In the genomic region with DNA sequence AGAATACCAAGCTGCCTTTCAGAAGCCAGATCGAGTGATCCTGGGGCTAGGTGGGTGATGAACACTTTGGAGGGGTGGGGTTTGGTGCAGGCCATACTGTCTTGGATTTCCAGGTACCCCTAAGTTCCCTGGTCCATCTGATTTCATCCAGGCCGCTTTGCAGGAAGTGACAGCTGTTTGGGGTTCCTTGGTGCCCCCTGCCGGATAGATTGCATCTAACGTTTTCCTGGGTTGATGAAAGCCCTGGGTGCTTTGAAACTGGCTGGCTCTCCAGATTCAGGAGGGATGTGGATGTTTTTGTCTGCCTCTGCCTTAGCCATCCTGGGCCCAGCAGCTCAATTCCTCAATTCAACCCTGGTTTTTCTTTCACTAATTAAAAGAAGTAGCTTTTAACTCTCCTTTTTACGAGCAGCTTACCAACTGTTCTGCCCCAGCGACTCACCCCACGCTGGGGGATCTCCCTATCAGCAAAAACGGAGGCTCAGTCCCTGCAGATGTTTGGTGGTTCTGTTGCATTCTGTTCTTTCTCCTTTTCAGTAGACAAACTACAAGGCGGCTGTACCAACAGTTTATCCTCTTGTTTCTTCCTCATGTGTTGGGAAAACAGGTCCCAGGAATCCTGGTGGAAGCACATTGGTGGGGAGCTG, we compare ENCODE assay signal across 8 cellular contexts. TPM values are rescaled to one million over a fixed set of nuclear protein-coding genes. Genes with fewer than 3 reads are reported as not detected.
A peak's percentile ranks its signal among the peaks of the same experiment; 100 is the strongest.
DNase-seq lines count a peak whose midpoint lies in the region; ATAC-seq and TF ChIP-seq lines count a peak whose summit lies in the region.

No MANE protein-coding gene starts in this region.

- peaks cover 2% of the 10 kb centered on the region for H3K9me3 Mint-ChIP-seq in chondrocyte (ENCODE audit: low read depth)

- H3K36me3 Mint-ChIP-seq in chondrocyte (ENCODE audit: low read depth), result no peaks in the 10 kb centered on the region

- H3K27me3 Mint-ChIP-seq in chondrocyte (ENCODE audit: low read depth), result peaks cover 51% of the 10 kb centered on the region

- no peak overlapping the region for H3K27ac Mint-ChIP-seq in chondrocyte (ENCODE audit: unreplicated experiment)

- peak; percentile 62 for DNase-seq in 8988T
- peak; percentile 51 for DNase-seq in NCI-H2196 (lab: John Stamatoyannopoulos, UW; ENCODE audit: unreplicated experiment)
- DNase-seq in activated CD4-positive, CD25-positive, alpha-beta regulatory T cell treated with anti-CD3 and anti-CD28 coated beads, Interleukin-2, amount 50 U/mL, for 72 hours, result peak; percentile 70
- DNase-seq in chondrocyte (ENCODE audit: low spot score), result no peak
- DNase-seq in left kidney (ENCODE audit: low read depth, low spot score), result peak; percentile 88
- peak; percentile 58 to 66 for DNase-seq in stimulated activated CD4-positive, alpha-beta T cell treated with anti-CD3 and anti-CD28 coated beads, Interleukin-4, amount 100 ng/mL, for 4 hours

- TF ChIP-seq CTCF in chondrocyte (IDR thresholded peaks at IDR 0.05), result peak; percentile 83

- ATAC-seq in GM18498 (IDR thresholded peaks at IDR 0.05; ENCODE audit: unreplicated experiment), result peak; percentile 83
- peak; percentile 81 for ATAC-seq in HG02943 (IDR thresholded peaks at IDR 0.05; ENCODE audit: low read depth, unreplicated experiment)

- H3K4me1 Mint-ChIP-seq in chondrocyte (ENCODE audit: low read depth), result no peaks in the 10 kb centered on the region

- H3K4me3 Mint-ChIP-seq in chondrocyte (ENCODE audit: unreplicated experiment), result no peak overlapping the region

RNA-seq across cellular contexts. Expression of a gene that starts 37.1 kb away (rescaled TPM):
- 6.3 to 12.3 TPM (median 10.6 TPM) in 3 replicates for total RNA-seq in chondrocyte
